In genomic region chr4:118591339-118592046, GRCh38 we compare ENCODE assay signal across 8 cellular contexts.
DNase-seq lines count a peak whose midpoint lies in the region; ATAC-seq and TF ChIP-seq lines count a peak whose summit lies in the region.
"Not testable (repeated sequence)": the region's sequence is repeated elsewhere in the genome, so short reads cannot be mapped to it uniquely, and the experiment has no call there.

No MANE protein-coding gene starts in this region.

- H3K4me1 ChIP-seq in PC-9 (replicated peaks; ENCODE audit: insufficient read depth): not testable (repeated sequence)
- H3K4me1 ChIP-seq in mononuclear cell (ENCODE audit: insufficient read depth, low read length): peaks cover 13% of the 10 kb centered on the region

- not testable (repeated sequence) for TF ChIP-seq CTCF in PC-9 (conservative IDR thresholded peaks at IDR 0.05); epithelial cell of proximal tubule (conservative IDR thresholded peaks at IDR 0.05; ENCODE audit: low read depth, low read length)

- CTCF ChIA-PET in PC-9 (lab: Charles Lee): interaction anchor here (0.7 kb wide), 1 partner anchor 92 kb away, joined by 17 read pairs; no protein-coding TSS in a partner anchor

- peaks cover 10% of the 10 kb centered on the region; the same call in 1 of the 2 replicates for H3K79me2 ChIP-seq in PC-9 (ENCODE audit: low read depth)

- not testable (repeated sequence) for H3K27me3 ChIP-seq in PC-9 (ENCODE audit: insufficient read depth, low read depth); mononuclear cell (ENCODE audit: insufficient read depth, low read length)

- H4K20me1 ChIP-seq in PC-9 (ENCODE audit: insufficient read depth): not testable (repeated sequence)

- H3K36me3 ChIP-seq in PC-9 (ENCODE audit: low read depth): not testable (repeated sequence)

- peak; percentile 100 for ATAC-seq in GM21447 (IDR thresholded peaks at IDR 0.05; ENCODE audit: unreplicated experiment)
- peak; percentile 96 for ATAC-seq in activated T-cell treated with anti-CD3 and anti-CD28 coated beads, Interleukin-2, amount 50 U/mL, for 4 hours

- H3K9me2 ChIP-seq in PC-9 (ENCODE audit: insufficient read depth): not testable (repeated sequence)

- peak overlapping the region; percentile 86 for H3K27ac ChIP-seq in PC-9

- not testable (repeated sequence) for H3K9me3 Mint-ChIP-seq in activated T-cell treated with anti-CD3 and anti-CD28 coated beads, Interleukin-2, amount 50 U/mL, for 4 hours

- H3K36me3 Mint-ChIP-seq in activated T-cell treated with anti-CD3 and anti-CD28 coated beads, Interleukin-2, amount 50 U/mL, for 4 hours (ENCODE audit: insufficient read depth): not testable (repeated sequence)

- peaks cover 12% of the 10 kb centered on the region for H3K4me1 Mint-ChIP-seq in activated T-cell treated with anti-CD3 and anti-CD28 coated beads, Interleukin-2, amount 50 U/mL, for 4 hours (ENCODE audit: low read depth)

- not testable (repeated sequence) for BruUV-seq in PC-9 (replicated peaks; lab: Mats Ljungman, UMichigan)

- DNase-seq in DMS 273 (lab: John Stamatoyannopoulos, UW; ENCODE audit: unreplicated experiment) (peak; percentile 95), HUDEP-2 (lab: John Stamatoyannopoulos, UW; ENCODE audit: unreplicated experiment in 76 of 76) (peak; percentile 6 to 96 (median 88)), PC-9 (peak; percentile 83 to 91), epithelial cell of proximal tubule (ENCODE audit: low read depth) (peak; percentile 27)
- peak; percentile 96 for DNase-seq in activated T-cell treated with anti-CD3 and anti-CD28 coated beads, Interleukin-2, amount 50 U/mL, for 4 hours
- DNase-seq in stimulated activated CD8-positive, alpha-beta memory T cell treated with anti-CD3 and anti-CD28 coated beads, Interleukin-15, amount 100 ng/mL, for 48 hours (ENCODE audit: low read depth in 2 of 2): peak; percentile 93 to 94

- peak overlapping the region; percentile 94 for H2AFZ ChIP-seq in PC-9

- not testable (repeated sequence) for H3K9me3 ChIP-seq in PC-9 (ENCODE audit: insufficient read depth, low read depth); mononuclear cell (ENCODE audit: low read depth, low read length)

- intact Hi-C loops in PC-9 (cut with micrococcal nuclease; ENCODE audit: unreplicated experiment): not testable (repeated sequence)

- H3K27me3 Mint-ChIP-seq in activated T-cell treated with anti-CD3 and anti-CD28 coated beads, Interleukin-2, amount 50 U/mL, for 4 hours (ENCODE audit: low read depth): not testable (repeated sequence)

- H3K4me3 ChIP-seq in PC-9: peak overlapping the region; percentile 57
- peak overlapping the region; percentile 61 for H3K4me3 ChIP-seq in epithelial cell of proximal tubule (ENCODE audit: low read depth, low read length)
- H3K4me3 ChIP-seq in mononuclear cell (ENCODE audit: low read length): peak overlapping the region; percentile 50

- not testable (repeated sequence) for H3F3A ChIP-seq in PC-9 (ENCODE audit: insufficient read depth, low read depth)

- POLR2A ChIA-PET in PC-9 (lab: Charles Lee; ENCODE audit: unreplicated experiment): not testable (repeated sequence)

- H3K4me3 Mint-ChIP-seq in activated T-cell treated with anti-CD3 and anti-CD28 coated beads, Interleukin-2, amount 50 U/mL, for 4 hours: peak overlapping the region; percentile 96

- H3K4me2 ChIP-seq in PC-9: peak overlapping the region; percentile 74

Comparison
In these comparisons a context has a peak if more than half of its experiments do, and no peak if none do; other contexts are left out.
1. Peak in every context shown above with its lines: DNase-seq, ATAC-seq, H3K4me3 ChIP-seq and H3K27ac ChIP-seq.
2. DNase-seq: peak in every context shown above with its lines; median percentile 96 in activated T-cell treated with anti-CD3 and anti-CD28 coated beads, Interleukin-2, amount 50 U/mL, for 4 hours; 95 in DMS 273; 94 in stimulated activated CD8-positive, alpha-beta memory T cell treated with anti-CD3 and anti-CD28 coated beads, Interleukin-15, amount 100 ng/mL, for 48 hours; 88 in HUDEP-2; 87 in PC-9; 27 in epithelial cell of proximal tubule.